In the genomic region with DNA sequence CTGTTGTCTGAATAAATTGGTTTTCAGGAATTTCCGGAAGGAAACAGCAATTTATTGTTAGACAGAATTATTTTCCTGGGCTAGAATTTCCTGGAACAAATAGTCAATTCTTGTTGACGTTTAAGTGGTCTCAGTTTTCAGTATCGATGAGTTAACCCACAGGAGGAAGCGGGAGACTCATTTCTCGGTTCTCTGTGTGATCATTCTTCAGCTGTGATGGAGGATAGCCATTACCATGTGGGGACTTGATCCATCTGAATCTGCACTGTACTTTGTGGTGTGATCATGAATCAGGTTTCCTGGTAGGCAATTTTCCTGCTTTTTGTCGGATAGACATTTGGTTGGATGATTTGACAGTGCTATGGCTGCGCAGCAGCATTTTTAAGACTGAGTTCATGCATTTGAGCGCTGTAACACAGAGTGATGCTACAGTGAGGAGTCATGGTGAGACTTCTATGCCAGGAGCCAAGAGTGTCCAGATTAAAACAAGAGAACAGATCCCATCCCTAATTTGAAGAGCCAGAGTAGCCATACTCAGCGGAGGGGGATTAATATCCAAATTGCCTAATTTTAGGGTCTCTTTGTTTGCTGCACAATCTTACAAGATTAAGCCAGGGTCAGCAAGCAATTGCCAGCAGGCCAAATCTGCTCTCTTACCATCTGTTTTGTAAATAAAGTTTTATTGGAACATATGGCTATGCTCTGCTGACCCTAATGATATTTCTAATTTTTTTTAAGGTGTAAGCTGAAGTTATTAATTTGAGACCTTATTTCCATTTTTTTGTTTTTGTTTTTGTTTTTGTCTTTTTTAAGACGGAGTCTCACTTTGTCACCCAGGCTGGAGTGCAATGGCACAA, we compare ENCODE assay signal across 1 cellular context.
A peak's percentile ranks its signal among the peaks of the same experiment; 100 is the strongest.
TF ChIP-seq lines count a peak whose summit lies in the region.

No MANE protein-coding gene starts in this region.

TF ChIP-seq in K562, 482 proteins besides CTCF, POLR2A, EP300 and RAD21:
- TF ChIP-seq ZBTB40 (IDR thresholded peaks at IDR 0.05) (peak; percentile 84), ZBTB40 (CRISPR knock-in tag; IDR thresholded peaks at IDR 0.05) (no peak), NFRKB (IDR thresholded peaks at IDR 0.05; ENCODE audit: low read depth) (no peak), RFX5 (IDR thresholded peaks at IDR 0.05; ENCODE audit: low read depth, low read length) (no peak)
